9 cellular contexts compared by ENCODE assay signal in genomic region chr6:77368660-77369313, GRCh38.
DNase-seq lines count a peak whose midpoint lies in the region; ATAC-seq and TF ChIP-seq lines count a peak whose summit lies in the region.
"Had no signal": no experiment of that assay in that cellular context is flagged by ENCODE, and none has a peak within 500 bp of the region (broad histone marks: within the 10 kb centered on the region; RNA-seq: fewer than 3 reads in every experiment).

No MANE protein-coding gene starts in this region.

- H3K27me3 ChIP-seq in neural progenitor cell, result no peaks in the 10 kb centered on the region

- H3K27ac ChIP-seq in RWPE1 (peak overlapping the region; percentile 80), neural progenitor cell (no peak overlapping the region)

- H3K4me3 Mint-ChIP-seq in CD14-positive monocyte (peak overlapping the region; percentile 83 to 93), glutamatergic neuron (ENCODE audit: unreplicated experiment) (peak overlapping the region; percentile 92), neural progenitor cell (no peak overlapping the region)

- H3K27ac Mint-ChIP-seq in CD14-positive monocyte (peak overlapping the region in 1 of 7 donors; percentile 68), glutamatergic neuron (ENCODE audit: unreplicated experiment) (peak overlapping the region; percentile 84), neural progenitor cell (no peak overlapping the region)

- H2AFZ ChIP-seq in neural progenitor cell (replicated peaks), result peak overlapping the region; percentile 98

- TF ChIP-seq CTCF in CD14-positive monocyte (IDR thresholded peaks at IDR 0.05) (no peak), RWPE1 (conservative IDR thresholded peaks at IDR 0.05; ENCODE audit: low read depth) (no peak), glutamatergic neuron (IDR thresholded peaks at IDR 0.05; ENCODE audit: partially characterized antibody, unreplicated experiment) (no peak), neural progenitor cell (IDR thresholded peaks at IDR 0.05) (no peak)

- H3K9me3 Mint-ChIP-seq in CD14-positive monocyte (peaks cover 0 to 11% (median 7%) of the 10 kb centered on the region in 7 donors), glutamatergic neuron (ENCODE audit: unreplicated experiment) (no peaks in the 10 kb centered on the region), neural progenitor cell (no peaks in the 10 kb centered on the region)

- no peak overlapping the region for H3K9ac ChIP-seq in neural progenitor cell

- H3F3A ChIP-seq in neural progenitor cell (ENCODE audit: low read depth), result no peaks in the 10 kb centered on the region

- H3K27me3 Mint-ChIP-seq in CD14-positive monocyte (ENCODE audit: low read depth in 3 of 3) (peaks cover 0 to 2% (median 0%) of the 10 kb centered on the region in 3 donors), glutamatergic neuron (ENCODE audit: unreplicated experiment) (no peaks in the 10 kb centered on the region), neural progenitor cell (ENCODE audit: insufficient read depth, low read depth) (peaks cover 2% of the 10 kb centered on the region)

- no peaks in the 10 kb centered on the region for H3K79me2 ChIP-seq in neural progenitor cell (ENCODE audit: low read depth)

- DNase-seq in CD14-positive monocyte (ENCODE audit: low spot score) (no peak), RWPE1 (ENCODE audit: low spot score) (no peak), glutamatergic neuron (peak; percentile 50), neural progenitor cell (ENCODE audit: low spot score) (peak; percentile 46), T-helper 2 cell (no peak), midbrain (lab: John Stamatoyannopoulos, UW) (no peak)
- DNase-seq: Caco-2 had no signal

- CTCF ChIA-PET in RWPE1 (lab: Yijun Ruan, JAX), result no interaction called here

- ATAC-seq in HG03342 (IDR thresholded peaks at IDR 0.05; ENCODE audit: unreplicated experiment), result no peak
- no peak for ATAC-seq in GM19395 (IDR thresholded peaks at IDR 0.05; ENCODE audit: unreplicated experiment)

- no peaks in the 10 kb centered on the region for H3K9me3 ChIP-seq in neural progenitor cell (ENCODE audit: low read depth)
- H3K9me3 ChIP-seq: Caco-2 had no signal

- peaks cover 11% of the 10 kb centered on the region for H3K4me1 Mint-ChIP-seq in CD14-positive monocyte
- H3K4me1 Mint-ChIP-seq in glutamatergic neuron (ENCODE audit: low read depth, unreplicated experiment), result peaks cover 3% of the 10 kb centered on the region
- no peaks in the 10 kb centered on the region for H3K4me1 Mint-ChIP-seq in neural progenitor cell

- POLR2A ChIA-PET in RWPE1 (lab: Yijun Ruan, JAX; ENCODE audit: low non-redundant PET), result no interaction called here

- no peaks in the 10 kb centered on the region for H4K20me1 ChIP-seq in neural progenitor cell (ENCODE audit: low read depth)

- peak overlapping the region; percentile 63 for H3K4me3 ChIP-seq in neural progenitor cell

- H3K4me2 ChIP-seq in neural progenitor cell, result peak overlapping the region; percentile 82

- intact Hi-C loops in CD14-positive monocyte (cut with micrococcal nuclease), result no loop called here

- H3K36me3 ChIP-seq in neural progenitor cell, result no peaks in the 10 kb centered on the region

- H3K4me1 ChIP-seq in neural progenitor cell, result peaks cover 11% of the 10 kb centered on the region
- H3K4me1 ChIP-seq: Caco-2 had no signal

- H3K36me3 Mint-ChIP-seq in CD14-positive monocyte (no peaks in the 10 kb centered on the region), glutamatergic neuron (ENCODE audit: unreplicated experiment) (no peaks in the 10 kb centered on the region), neural progenitor cell (no peaks in the 10 kb centered on the region)

Comparison
In these comparisons a context has a peak if more than half of its experiments do, and no peak if none do; other contexts are left out.
1. DNase-seq: peak in glutamatergic neuron (single experiment) and neural progenitor cell (single experiment); none in CD14-positive monocyte (single experiment), RWPE1 (single experiment), T-helper 2 cell (0 of 5) and midbrain (single experiment).